Comparison of ENCODE assay signal across 2 cellular contexts in genomic region chr17:80202197-80202596, GRCh38.
TF ChIP-seq lines count a peak whose summit lies in the region.

No MANE protein-coding gene starts in this region.

TF ChIP-seq in K562, 482 proteins besides CTCF, POLR2A, EP300 and RAD21:
- TF ChIP-seq BHLHE40 (IDR thresholded peaks at IDR 0.05; ENCODE audit: low read length) = no peak
- no peak for TF ChIP-seq NFE2L1 (tag; IDR thresholded peaks at IDR 0.05; ENCODE audit: borderline replicate concordance, low read depth)
- TF ChIP-seq RNF2 (IDR thresholded peaks at IDR 0.05) = no peak
- TF ChIP-seq ZNF318 (IDR thresholded peaks at IDR 0.05; ENCODE audit: borderline replicate concordance in 1 of 2, low read depth in 1 of 2) = no peak
- no peak for TF ChIP-seq NR2C2 (CRISPR knock-in tag; IDR thresholded peaks at IDR 0.05)
- TF ChIP-seq NR2C2 (tag; IDR thresholded peaks at IDR 0.05) = peak; percentile 29; the same call in 1 of the 2 replicates
- TF ChIP-seq RAD51 (IDR thresholded peaks at IDR 0.05; ENCODE audit: borderline replicate concordance, low read depth) = no peak
- peak; percentile 34; the same call in 1 of the 2 replicates for TF ChIP-seq NR2C1 (IDR thresholded peaks at IDR 0.05)
- TF ChIP-seq NR2C1 (tag; IDR thresholded peaks at IDR 0.05) = 0 out of 2 replicates have a peak, but pooled peaks have one; percentile 26
- TF ChIP-seq CCAR2 (IDR thresholded peaks at IDR 0.05; ENCODE audit: low read depth, low read length) = no peak

TF ChIP-seq in H1, 55 proteins besides CTCF, POLR2A, EP300 and RAD21:
- TF ChIP-seq RXRA (IDR thresholded peaks at IDR 0.05; ENCODE audit: insufficient read depth, low read depth, low read length) (no peak), FOSL1 (IDR thresholded peaks at IDR 0.05; ENCODE audit: insufficient read depth, low read depth, low read length) (no peak), GTF2F1 (IDR thresholded peaks at IDR 0.05; ENCODE audit: borderline replicate concordance, low read depth, low read length) (no peak), USF2 (IDR thresholded peaks at IDR 0.05; ENCODE audit: low read length) (no peak), NANOG (IDR thresholded peaks at IDR 0.05; ENCODE audit: insufficient read depth, low read depth, low read length, poor library complexity, severe bottlenecking) (no peak), BCL11A (IDR thresholded peaks at IDR 0.05; ENCODE audit: low read depth in 2 of 2, low read length in 2 of 2) (no peak), JUN (IDR thresholded peaks at IDR 0.05; ENCODE audit: low read depth, low read length) (no peak), EZH2 (IDR thresholded peaks at IDR 0.05; ENCODE audit: low read depth, low read length, severe bottlenecking) (no peak), MAFK (IDR thresholded peaks at IDR 0.05; ENCODE audit: low read depth, low read length) (no peak), ATF2 (IDR thresholded peaks at IDR 0.05; ENCODE audit: low read length) (no peak), TAF7 (optimal IDR thresholded peaks at IDR 0.05; ENCODE audit: borderline replicate concordance, low read depth, low read length) (no peak), NRF1 (IDR thresholded peaks at IDR 0.05; ENCODE audit: low read depth, low read length) (no peak), TAF1 (IDR thresholded peaks at IDR 0.05; ENCODE audit: low read depth, low read length) (no peak), BRCA1 (IDR thresholded peaks at IDR 0.05; ENCODE audit: low read depth, low read length) (no peak), ASH2L (IDR thresholded peaks at IDR 0.05; ENCODE audit: low read length) (no peak), SP4 (IDR thresholded peaks at IDR 0.05; ENCODE audit: low read length) (no peak), YY1 (IDR thresholded peaks at IDR 0.05; ENCODE audit: low read depth, low read length) (no peak), POLR2AphosphoS5 (IDR thresholded peaks at IDR 0.05; ENCODE audit: low read depth, low read length) (no peak), CBX8 (IDR thresholded peaks at IDR 0.05; ENCODE audit: borderline replicate concordance, low read depth, low read length) (no peak)
